Comparison of ENCODE assay signal across 8 cellular contexts in the genomic region with DNA sequence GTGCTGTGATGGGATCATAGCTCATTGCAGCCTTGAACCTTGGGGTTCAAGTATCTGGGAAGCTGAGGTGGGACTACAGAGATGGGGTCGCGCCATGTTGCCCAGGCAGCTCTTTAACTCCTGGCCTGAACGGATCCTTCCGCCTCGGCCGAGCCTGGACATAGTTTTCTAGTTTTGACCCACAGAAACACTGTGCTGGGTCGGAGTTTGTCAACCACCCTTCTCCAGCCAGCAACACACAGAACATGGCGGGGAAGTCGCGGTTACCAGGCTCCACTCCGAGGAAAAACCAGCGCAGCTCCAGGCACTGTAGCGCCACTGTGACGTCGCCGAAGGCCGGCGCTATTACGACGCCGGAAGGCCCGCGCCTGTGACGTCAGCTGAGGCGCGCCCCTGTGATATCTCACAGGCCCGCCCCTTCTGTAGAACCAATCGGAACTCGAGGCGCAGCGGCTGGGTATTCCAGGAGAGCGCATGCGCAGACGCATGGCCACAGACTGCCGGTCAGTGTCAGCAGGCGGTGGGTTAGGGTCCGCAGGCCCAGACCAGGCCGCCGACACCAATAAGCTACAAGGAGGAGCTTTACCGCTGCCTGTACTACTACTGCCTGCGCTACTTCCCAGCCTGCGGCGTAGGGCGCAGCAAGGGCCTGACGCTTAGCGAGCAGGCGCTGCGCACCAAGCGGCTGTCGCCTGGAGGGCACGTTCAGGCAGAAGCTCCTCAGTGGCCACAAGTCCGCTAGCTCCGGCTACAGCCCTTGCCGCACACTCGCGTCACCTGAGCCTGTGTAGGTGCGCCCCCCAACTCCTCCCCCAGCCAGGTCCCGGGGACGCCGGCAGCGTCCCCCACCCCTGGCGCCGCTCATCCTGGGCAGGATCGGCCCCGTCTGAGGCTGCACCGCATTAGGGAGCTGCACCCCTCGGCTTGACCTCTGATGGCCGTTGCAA.
DNase-seq lines count a peak whose midpoint lies in the region; ATAC-seq and TF ChIP-seq lines count a peak whose summit lies in the region.

No MANE protein-coding gene starts in this region.

- H3K4me3 Mint-ChIP-seq in activated T-helper 17 cell treated with anti-CD3 and anti-CD28 coated beads, Interleukin-2, amount 50 U/mL, for 72 hours, result peak overlapping the region; percentile 91
- H3K4me3 Mint-ChIP-seq in natural killer cell, result peak overlapping the region; percentile 90

- no peaks in the 10 kb centered on the region for H3K9me3 Mint-ChIP-seq in activated T-helper 17 cell treated with anti-CD3 and anti-CD28 coated beads, Interleukin-2, amount 50 U/mL, for 72 hours
- H3K9me3 Mint-ChIP-seq in natural killer cell, result no peaks in the 10 kb centered on the region

- peak; percentile 97 for ATAC-seq in GM21825 (IDR thresholded peaks at IDR 0.05; ENCODE audit: unreplicated experiment)
- ATAC-seq in activated T-helper 17 cell treated with anti-CD3 and anti-CD28 coated beads, Interleukin-2, amount 50 U/mL, for 72 hours (replicated peaks), result peak; percentile 98
- ATAC-seq in natural killer cell, result peak; percentile 92 to 98 (median 93)

- peak overlapping the region; percentile 95 for H3K4me2 ChIP-seq in Karpas-422 (ENCODE audit: low read depth, low read length, poor library complexity, severe bottlenecking)

- H4K20me1 ChIP-seq in Karpas-422 (ENCODE audit: insufficient read depth, low read depth, low read length), result no peaks in the 10 kb centered on the region

- peak overlapping the region; percentile 44; the same call in 1 of the 2 replicates for H3K27ac ChIP-seq in Karpas-422 (ENCODE audit: low read length)

- TF ChIP-seq CTCF in fibroblast of mammary gland (conservative IDR thresholded peaks at IDR 0.05; ENCODE audit: control insufficient read depth, insufficient read depth, low read depth, low read length), result no peak
- TF ChIP-seq CTCF in natural killer cell (IDR thresholded peaks at IDR 0.05), result peak; percentile 27

- no peaks in the 10 kb centered on the region for H3K27me3 Mint-ChIP-seq in activated T-helper 17 cell treated with anti-CD3 and anti-CD28 coated beads, Interleukin-2, amount 50 U/mL, for 72 hours
- H3K27me3 Mint-ChIP-seq in natural killer cell (ENCODE audit: low read depth in 2 of 2), result no peaks in the 10 kb centered on the region

- H3K36me3 Mint-ChIP-seq in activated T-helper 17 cell treated with anti-CD3 and anti-CD28 coated beads, Interleukin-2, amount 50 U/mL, for 72 hours (ENCODE audit: low read depth), result peaks cover 12% of the 10 kb centered on the region
- no peaks in the 10 kb centered on the region for H3K36me3 Mint-ChIP-seq in natural killer cell

- intact Hi-C loops in natural killer cell (cut with micrococcal nuclease), result loop anchor here (2.0 to 5.0 kb wide), 4 partner anchors 135 to 511 kb away; partner anchors contain the start of genes ASL, GUSB, KCTD7 and TYW1

- peak overlapping the region; percentile 100 for H3K4me3 ChIP-seq in Karpas-422 (ENCODE audit: low read length)
- H3K4me3 ChIP-seq in fibroblast of mammary gland (ENCODE audit: control insufficient read depth, low read depth, low read length), result peak overlapping the region; percentile 77

- H3K4me1 ChIP-seq in Karpas-422 (ENCODE audit: low read length), result peaks cover 12% of the 10 kb centered on the region

- H3K79me2 ChIP-seq in Karpas-422 (ENCODE audit: low read length), result peaks cover 21% of the 10 kb centered on the region

- H3K4me1 Mint-ChIP-seq in activated T-helper 17 cell treated with anti-CD3 and anti-CD28 coated beads, Interleukin-2, amount 50 U/mL, for 72 hours, result no peaks in the 10 kb centered on the region
- H3K4me1 Mint-ChIP-seq in natural killer cell, result peaks cover 9 to 16% of the 10 kb centered on the region in 2 donors

- no peaks in the 10 kb centered on the region for H3K36me3 ChIP-seq in Karpas-422 (ENCODE audit: insufficient read depth, low read length)

- peak overlapping the region; percentile 95 for H2AFZ ChIP-seq in Karpas-422 (ENCODE audit: low read length)

- H3K9me2 ChIP-seq in Karpas-422 (replicated peaks; ENCODE audit: insufficient read depth, low read length), result no peaks in the 10 kb centered on the region

- peak overlapping the region; percentile 95 for H3K27ac Mint-ChIP-seq in activated T-helper 17 cell treated with anti-CD3 and anti-CD28 coated beads, Interleukin-2, amount 50 U/mL, for 72 hours
- peak overlapping the region; percentile 98 for H3K27ac Mint-ChIP-seq in natural killer cell

- H3K9me3 ChIP-seq in Karpas-422 (ENCODE audit: low read length), result no peaks in the 10 kb centered on the region

- DNase-seq in Daoy (ENCODE audit: low read depth), result peak; percentile 100
- DNase-seq in Karpas-422, result peak; percentile 99
- peak; percentile 97 for DNase-seq in RKO (ENCODE audit: low spot score)
- DNase-seq in fibroblast of mammary gland (ENCODE audit: low read depth), result peak; percentile 97
- DNase-seq in natural killer cell, result peak; percentile 94
- peak; percentile 94 for DNase-seq in stimulated activated naive CD4-positive, alpha-beta T cell treated with Interleukin-2 at 50 U/mL for 16 hours (lab: John Stamatoyannopoulos, UW)

- H3K9ac ChIP-seq in Karpas-422 (ENCODE audit: low read length), result peak overlapping the region; percentile 96

- H3K27me3 ChIP-seq in Karpas-422 (ENCODE audit: low read length), result no peaks in the 10 kb centered on the region

Comparison
In these comparisons a context has a peak if more than half of its experiments do, and no peak if none do; other contexts are left out.
1. Peak in every context shown above with its lines: DNase-seq, ATAC-seq, H3K4me3 ChIP-seq and H3K27ac ChIP-seq.